8 cellular contexts compared by ENCODE assay signal in genomic region chr11:65720237-65720934, GRCh38. TPM values are rescaled to one million over a fixed set of nuclear protein-coding genes. Genes with fewer than 3 reads are reported as not detected.
A peak's percentile ranks its signal among the peaks of the same experiment; 100 is the strongest.
DNase-seq lines count a peak whose midpoint lies in the region; ATAC-seq and TF ChIP-seq lines count a peak whose summit lies in the region.

Gene RNASEH2C, minus strand, starts transcription at chr11:65720798. Its CDS starts 40 bp downstream, at chr11:65720758.

- peak within 1 kb of the TSS; percentile 63 for H4K91ac ChIP-seq in trophoblast cell (ENCODE audit: low read depth, low read length)

- peak; percentile 52 to 78 for TF ChIP-seq POLR2A in tibial nerve (IDR thresholded peaks at IDR 0.05)

- peaks cover 6% of the 10 kb centered on the region for H3K79me1 ChIP-seq in trophoblast cell (ENCODE audit: low read length)

- H4K12ac ChIP-seq in trophoblast cell (ENCODE audit: low read depth, low read length): peak within 1 kb of the TSS; percentile 45

- peak within 1 kb of the TSS; percentile 96 for H3K27ac Mint-ChIP-seq in activated naive CD8-positive, alpha-beta T cell treated with anti-CD3 and anti-CD28 coated beads, Interleukin-2, amount 50 U/mL, for 24 hours

- WGBS in trophoblast cell (ENCODE audit: extremely low coverage, insufficient coverage, insufficient read length): no CpG with 5 or more reads among the region's 76 CpGs
- WGBS in tibial nerve, 2 donors: 0 to 1% methylated on average over 28 to 66 of the region's 76 CpGs

- H3K36me3 ChIP-seq in trophoblast cell (ENCODE audit: control insufficient read depth in 1 of 2, insufficient read depth in 2 of 2, low read length in 2 of 2): peaks cover 31 to 35% of the 10 kb centered on the region in 2 experiments
- peaks cover 0 to 42% (median 10%) of the 10 kb centered on the region in 3 donors for H3K36me3 ChIP-seq in tibial nerve

- peak within 1 kb of the TSS; percentile 78 for H2AFZ ChIP-seq in trophoblast cell (ENCODE audit: insufficient read depth, low read length, poor library complexity)

- peaks cover 38% of the 10 kb centered on the region for H3K36me3 Mint-ChIP-seq in activated naive CD8-positive, alpha-beta T cell treated with anti-CD3 and anti-CD28 coated beads, Interleukin-2, amount 50 U/mL, for 24 hours (ENCODE audit: low read depth)

- H3K4me2 ChIP-seq in trophoblast cell (ENCODE audit: low read length): peak within 1 kb of the TSS; percentile 62

- H2BK12ac ChIP-seq in trophoblast cell (ENCODE audit: low read length): no peak within 1 kb of the TSS

- H2AK5ac ChIP-seq in trophoblast cell (ENCODE audit: low read length): no peak within 1 kb of the TSS

- H3K4me3 ChIP-seq in GM08714 (ENCODE audit: low read length) (peak within 1 kb of the TSS; percentile 66), trophoblast cell (ENCODE audit: low read depth, low read length) (peak within 1 kb of the TSS; percentile 98), tibial nerve (peak within 1 kb of the TSS; percentile 74 to 92 (median 84))

- peaks cover 1% of the 10 kb centered on the region for H3K9me3 ChIP-seq in trophoblast cell (ENCODE audit: insufficient read depth, low read depth, low read length)
- no peaks in the 10 kb centered on the region for H3K9me3 ChIP-seq in tibial nerve

- peak within 1 kb of the TSS; percentile 82 for H3K14ac ChIP-seq in trophoblast cell (ENCODE audit: low read length)

- H3K79me2 ChIP-seq in trophoblast cell (ENCODE audit: control insufficient read depth, insufficient read depth, low read length, poor library complexity): peaks cover 2% of the 10 kb centered on the region

- no peaks in the 10 kb centered on the region for H3K27me3 Mint-ChIP-seq in activated naive CD8-positive, alpha-beta T cell treated with anti-CD3 and anti-CD28 coated beads, Interleukin-2, amount 50 U/mL, for 24 hours

- DNase-seq in NCI-H1092 (lab: John Stamatoyannopoulos, UW) (peak; percentile 87), SW480 (ENCODE audit: low spot score) (peak; percentile 83), cardiac septum (ENCODE audit: low spot score) (peak; percentile 91), trophoblast cell (peak; percentile 78 to 87), tibial nerve (ENCODE audit: low spot score in 2 of 2) (peak; percentile 60 to 73)
- peak; percentile 80 for DNase-seq in activated naive CD8-positive, alpha-beta T cell treated with anti-CD3 and anti-CD28 coated beads, Interleukin-2, amount 50 U/mL, for 24 hours

- peak within 1 kb of the TSS; percentile 56 for H2BK120ac ChIP-seq in trophoblast cell (ENCODE audit: insufficient read depth, low read length, poor library complexity)

- peak within 1 kb of the TSS; percentile 70 for H3K18ac ChIP-seq in trophoblast cell (ENCODE audit: low read length)

- H4K8ac ChIP-seq in trophoblast cell (ENCODE audit: low read depth, low read length): peak within 1 kb of the TSS; percentile 88

- peak in 2 of 5 experiments; percentile 46 to 61 for TF ChIP-seq CTCF in tibial nerve (IDR thresholded peaks at IDR 0.05)

- ATAC-seq in HG02571 (IDR thresholded peaks at IDR 0.05; ENCODE audit: unreplicated experiment): peak; percentile 67
- peak; percentile 91 for ATAC-seq in activated naive CD8-positive, alpha-beta T cell treated with anti-CD3 and anti-CD28 coated beads, Interleukin-2, amount 50 U/mL, for 24 hours

- intact Hi-C loops in cardiac septum (cut with DNase I): no loop called here

- no peaks in the 10 kb centered on the region for H3K9me3 Mint-ChIP-seq in activated naive CD8-positive, alpha-beta T cell treated with anti-CD3 and anti-CD28 coated beads, Interleukin-2, amount 50 U/mL, for 24 hours

- TF ChIP-seq EP300 in tibial nerve (IDR thresholded peaks at IDR 0.05): peak; percentile 17 to 97

- H3K4me1 ChIP-seq in trophoblast cell (ENCODE audit: control insufficient read depth in 1 of 2, insufficient read depth in 2 of 2, low read length in 2 of 2) (peaks cover 3 to 6% of the 10 kb centered on the region in 2 experiments), tibial nerve (peaks cover 0 to 30% (median 13%) of the 10 kb centered on the region in 4 donors)

- H2BK5ac ChIP-seq in trophoblast cell (ENCODE audit: low read depth, low read length, poor library complexity): peak within 1 kb of the TSS; percentile 56

- H3K27ac ChIP-seq in trophoblast cell (ENCODE audit: low read depth, low read length) (peak within 1 kb of the TSS; percentile 72), tibial nerve (peak within 1 kb of the TSS; percentile 86 to 97 (median 96))

- peak within 1 kb of the TSS; percentile 95 for H3K9ac ChIP-seq in trophoblast cell (ENCODE audit: low read length)

- H3K4me1 Mint-ChIP-seq in activated naive CD8-positive, alpha-beta T cell treated with anti-CD3 and anti-CD28 coated beads, Interleukin-2, amount 50 U/mL, for 24 hours: peaks cover 25% of the 10 kb centered on the region

- H3K4me3 Mint-ChIP-seq in activated naive CD8-positive, alpha-beta T cell treated with anti-CD3 and anti-CD28 coated beads, Interleukin-2, amount 50 U/mL, for 24 hours: peak within 1 kb of the TSS; percentile 97

- H3K27me3 ChIP-seq in trophoblast cell (ENCODE audit: insufficient read depth, low read length): no peaks in the 10 kb centered on the region
- H3K27me3 ChIP-seq in tibial nerve: no peaks in the 10 kb centered on the region

- H3K23ac ChIP-seq in trophoblast cell (ENCODE audit: low read length): no peak within 1 kb of the TSS

- peak within 1 kb of the TSS; percentile 18 for H3K4ac ChIP-seq in trophoblast cell (ENCODE audit: low read depth, low read length)

RNA-seq across cellular contexts. Expression of gene RNASEH2C, which starts in this region (rescaled TPM):
- 48.8 TPM for total RNA-seq in cardiac septum
- polyA plus RNA-seq in trophoblast cell (2013): 50.6 and 52.2 TPM in 2 replicates
- 100 to 1,000 TPM; 142 to 197 (median 152) TPM for total RNA-seq in tibial nerve

Comparison
In these comparisons a context has a peak if more than half of its experiments do, and no peak if none do; other contexts are left out.
1. Peak in every context shown above with its lines: DNase-seq, ATAC-seq, H3K4me3 ChIP-seq and H3K27ac ChIP-seq.